ENCODE assay signal across 2 cellular contexts in the genomic region with DNA sequence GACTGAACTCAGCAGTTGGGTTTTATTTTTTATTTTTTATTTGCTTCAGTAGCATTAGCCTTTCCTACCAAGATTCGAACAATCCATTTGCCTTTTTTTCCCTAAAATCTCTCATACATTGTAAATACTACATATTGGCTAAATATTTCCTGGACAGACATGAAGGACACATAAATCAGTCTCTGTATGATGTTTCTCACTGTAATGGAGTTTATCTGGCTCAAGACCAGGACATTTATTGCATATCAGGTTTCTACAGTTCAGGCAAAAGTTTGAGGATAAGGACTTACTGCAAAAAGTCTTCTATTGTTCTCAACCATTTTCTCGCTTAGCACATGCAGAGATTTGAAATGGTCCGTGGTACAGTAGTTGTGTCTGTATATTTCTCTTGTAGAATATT.
TF ChIP-seq lines count a peak whose summit lies in the region.

No MANE protein-coding gene starts in this region.

TF ChIP-seq in HEK293T, 16 proteins besides CTCF, POLR2A, EP300 and RAD21:
- no peak for TF ChIP-seq L3MBTL2 (conservative IDR thresholded peaks at IDR 0.05)
- TF ChIP-seq, protein P1, sequence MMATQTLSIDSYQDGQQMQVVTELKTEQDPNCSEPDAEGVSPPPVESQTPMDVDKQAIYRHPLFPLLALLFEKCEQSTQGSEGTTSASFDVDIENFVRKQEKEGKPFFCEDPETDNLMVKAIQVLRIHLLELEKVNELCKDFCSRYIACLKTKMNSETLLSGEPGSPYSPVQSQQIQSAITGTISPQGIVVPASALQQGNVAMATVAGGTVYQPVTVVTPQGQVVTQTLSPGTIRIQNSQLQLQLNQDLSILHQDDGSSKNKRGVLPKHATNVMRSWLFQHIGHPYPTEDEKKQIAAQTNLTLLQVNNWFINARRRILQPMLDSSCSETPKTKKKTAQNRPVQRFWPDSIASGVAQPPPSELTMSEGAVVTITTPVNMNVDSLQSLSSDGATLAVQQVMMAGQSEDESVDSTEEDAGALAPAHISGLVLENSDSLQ (IDR thresholded peaks at IDR 0.05): peak; percentile 89

TF ChIP-seq in K562, 482 proteins besides CTCF, POLR2A, EP300 and RAD21:
- TF ChIP-seq SOX6 (IDR thresholded peaks at IDR 0.05): 0 out of 2 replicates have a peak, but pooled peaks have one; percentile 32
- TF ChIP-seq U2AF2 (optimal IDR thresholded peaks at IDR 0.05; ENCODE audit: low read depth, low read length): no peak
- no peak for TF ChIP-seq TOE1 (IDR thresholded peaks at IDR 0.05; ENCODE audit: borderline replicate concordance)
- TF ChIP-seq TOE1 (CRISPR knock-in tag; IDR thresholded peaks at IDR 0.05; ENCODE audit: borderline replicate concordance, low read depth): no peak
- no peak for TF ChIP-seq ZNF586 (CRISPR knock-in tag; conservative IDR thresholded peaks at IDR 0.05)
- no peak for TF ChIP-seq CREM (IDR thresholded peaks at IDR 0.05; ENCODE audit: low read depth)
- TF ChIP-seq, protein P2, sequence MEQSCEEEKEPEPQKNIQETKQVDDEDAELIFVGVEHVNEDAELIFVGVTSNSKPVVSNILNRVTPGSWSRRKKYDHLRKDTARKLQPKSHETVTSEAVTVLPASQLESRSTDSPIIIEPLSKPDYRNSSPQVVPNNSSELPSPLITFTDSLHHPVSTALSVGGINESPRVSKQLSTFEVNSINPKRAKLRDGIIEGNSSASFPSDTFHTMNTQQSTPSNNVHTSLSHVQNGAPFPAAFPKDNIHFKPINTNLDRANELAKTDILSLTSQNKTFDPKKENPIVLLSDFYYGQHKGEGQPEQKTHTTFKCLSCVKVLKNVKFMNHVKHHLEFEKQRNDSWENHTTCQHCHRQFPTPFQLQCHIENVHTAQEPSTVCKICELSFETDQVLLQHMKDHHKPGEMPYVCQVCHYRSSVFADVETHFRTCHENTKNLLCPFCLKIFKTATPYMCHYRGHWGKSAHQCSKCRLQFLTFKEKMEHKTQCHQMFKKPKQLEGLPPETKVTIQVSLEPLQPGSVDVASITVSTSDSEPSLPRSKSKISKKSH (CRISPR knock-in tag; IDR thresholded peaks at IDR 0.05): no peak
- no peak for TF ChIP-seq SLC30A9 (CRISPR knock-in tag; IDR thresholded peaks at IDR 0.05)
- TF ChIP-seq BDP1 (IDR thresholded peaks at IDR 0.05; ENCODE audit: insufficient read depth, insufficient read length): no peak
- TF ChIP-seq, protein P1 (IDR thresholded peaks at IDR 0.05): peak; percentile 42; the same call in 1 of the 2 replicates
- peak; percentile 79 for TF ChIP-seq MEIS2 (IDR thresholded peaks at IDR 0.05; ENCODE audit: partially characterized antibody)
- no peak for TF ChIP-seq RFX5 (IDR thresholded peaks at IDR 0.05; ENCODE audit: low read depth, low read length)
- no peak for TF ChIP-seq KAT2B (IDR thresholded peaks at IDR 0.05; ENCODE audit: low read depth, low read length)
- no peak for TF ChIP-seq NCOR1 (IDR thresholded peaks at IDR 0.05)
- TF ChIP-seq TAL1 (IDR thresholded peaks at IDR 0.05): peak; percentile 12; the same call in 1 of the 2 replicates
- peak; percentile 39 for TF ChIP-seq CBX8 (IDR thresholded peaks at IDR 0.05; ENCODE audit: borderline replicate concordance, extremely low read depth, low read depth, low read length, poor library complexity, severe bottlenecking)
- TF ChIP-seq MAFG (tag; conservative IDR thresholded peaks at IDR 0.05): no peak
- no peak for TF ChIP-seq NFIX (CRISPR knock-in tag; IDR thresholded peaks at IDR 0.05; ENCODE audit: low read depth)
- TF ChIP-seq, protein P3, sequence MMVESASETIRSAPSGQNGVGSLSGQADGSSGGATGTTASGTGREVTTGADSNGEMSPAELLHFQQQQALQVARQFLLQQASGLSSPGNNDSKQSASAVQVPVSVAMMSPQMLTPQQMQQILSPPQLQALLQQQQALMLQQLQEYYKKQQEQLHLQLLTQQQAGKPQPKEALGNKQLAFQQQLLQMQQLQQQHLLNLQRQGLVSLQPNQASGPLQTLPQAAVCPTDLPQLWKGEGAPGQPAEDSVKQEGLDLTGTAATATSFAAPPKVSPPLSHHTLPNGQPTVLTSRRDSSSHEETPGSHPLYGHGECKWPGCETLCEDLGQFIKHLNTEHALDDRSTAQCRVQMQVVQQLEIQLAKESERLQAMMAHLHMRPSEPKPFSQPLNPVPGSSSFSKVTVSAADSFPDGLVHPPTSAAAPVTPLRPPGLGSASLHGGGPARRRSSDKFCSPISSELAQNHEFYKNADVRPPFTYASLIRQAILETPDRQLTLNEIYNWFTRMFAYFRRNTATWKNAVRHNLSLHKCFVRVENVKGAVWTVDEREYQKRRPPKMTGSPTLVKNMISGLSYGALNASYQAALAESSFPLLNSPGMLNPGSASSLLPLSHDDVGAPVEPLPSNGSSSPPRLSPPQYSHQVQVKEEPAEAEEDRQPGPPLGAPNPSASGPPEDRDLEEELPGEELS (CRISPR knock-in tag; IDR thresholded peaks at IDR 0.05; ENCODE audit: borderline replicate concordance): no peak
- TF ChIP-seq ZNF584 (CRISPR knock-in tag; IDR thresholded peaks at IDR 0.05; ENCODE audit: low read depth): no peak
- TF ChIP-seq, protein P4, sequence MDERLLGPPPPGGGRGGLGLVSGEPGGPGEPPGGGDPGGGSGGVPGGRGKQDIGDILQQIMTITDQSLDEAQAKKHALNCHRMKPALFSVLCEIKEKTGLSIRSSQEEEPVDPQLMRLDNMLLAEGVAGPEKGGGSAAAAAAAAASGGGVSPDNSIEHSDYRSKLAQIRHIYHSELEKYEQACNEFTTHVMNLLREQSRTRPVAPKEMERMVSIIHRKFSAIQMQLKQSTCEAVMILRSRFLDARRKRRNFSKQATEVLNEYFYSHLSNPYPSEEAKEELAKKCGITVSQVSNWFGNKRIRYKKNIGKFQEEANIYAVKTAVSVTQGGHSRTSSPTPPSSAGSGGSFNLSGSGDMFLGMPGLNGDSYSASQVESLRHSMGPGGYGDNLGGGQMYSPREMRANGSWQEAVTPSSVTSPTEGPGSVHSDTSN (CRISPR knock-in tag; IDR thresholded peaks at IDR 0.05; ENCODE audit: low read depth): no peak
- TF ChIP-seq, protein P4 (tag; conservative IDR thresholded peaks at IDR 0.05; ENCODE audit: low read depth): peak; percentile 69
- TF ChIP-seq, protein P5, sequence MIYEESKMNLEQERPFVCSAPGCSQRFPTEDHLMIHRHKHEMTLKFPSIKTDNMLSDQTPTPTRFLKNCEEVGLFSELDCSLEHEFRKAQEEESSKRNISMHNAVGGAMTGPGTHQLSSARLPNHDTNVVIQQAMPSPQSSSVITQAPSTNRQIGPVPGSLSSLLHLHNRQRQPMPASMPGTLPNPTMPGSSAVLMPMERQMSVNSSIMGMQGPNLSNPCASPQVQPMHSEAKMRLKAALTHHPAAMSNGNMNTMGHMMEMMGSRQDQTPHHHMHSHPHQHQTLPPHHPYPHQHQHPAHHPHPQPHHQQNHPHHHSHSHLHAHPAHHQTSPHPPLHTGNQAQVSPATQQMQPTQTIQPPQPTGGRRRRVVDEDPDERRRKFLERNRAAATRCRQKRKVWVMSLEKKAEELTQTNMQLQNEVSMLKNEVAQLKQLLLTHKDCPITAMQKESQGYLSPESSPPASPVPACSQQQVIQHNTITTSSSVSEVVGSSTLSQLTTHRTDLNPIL (CRISPR knock-in tag; IDR thresholded peaks at IDR 0.05): no peak
- TF ChIP-seq, protein P6, sequence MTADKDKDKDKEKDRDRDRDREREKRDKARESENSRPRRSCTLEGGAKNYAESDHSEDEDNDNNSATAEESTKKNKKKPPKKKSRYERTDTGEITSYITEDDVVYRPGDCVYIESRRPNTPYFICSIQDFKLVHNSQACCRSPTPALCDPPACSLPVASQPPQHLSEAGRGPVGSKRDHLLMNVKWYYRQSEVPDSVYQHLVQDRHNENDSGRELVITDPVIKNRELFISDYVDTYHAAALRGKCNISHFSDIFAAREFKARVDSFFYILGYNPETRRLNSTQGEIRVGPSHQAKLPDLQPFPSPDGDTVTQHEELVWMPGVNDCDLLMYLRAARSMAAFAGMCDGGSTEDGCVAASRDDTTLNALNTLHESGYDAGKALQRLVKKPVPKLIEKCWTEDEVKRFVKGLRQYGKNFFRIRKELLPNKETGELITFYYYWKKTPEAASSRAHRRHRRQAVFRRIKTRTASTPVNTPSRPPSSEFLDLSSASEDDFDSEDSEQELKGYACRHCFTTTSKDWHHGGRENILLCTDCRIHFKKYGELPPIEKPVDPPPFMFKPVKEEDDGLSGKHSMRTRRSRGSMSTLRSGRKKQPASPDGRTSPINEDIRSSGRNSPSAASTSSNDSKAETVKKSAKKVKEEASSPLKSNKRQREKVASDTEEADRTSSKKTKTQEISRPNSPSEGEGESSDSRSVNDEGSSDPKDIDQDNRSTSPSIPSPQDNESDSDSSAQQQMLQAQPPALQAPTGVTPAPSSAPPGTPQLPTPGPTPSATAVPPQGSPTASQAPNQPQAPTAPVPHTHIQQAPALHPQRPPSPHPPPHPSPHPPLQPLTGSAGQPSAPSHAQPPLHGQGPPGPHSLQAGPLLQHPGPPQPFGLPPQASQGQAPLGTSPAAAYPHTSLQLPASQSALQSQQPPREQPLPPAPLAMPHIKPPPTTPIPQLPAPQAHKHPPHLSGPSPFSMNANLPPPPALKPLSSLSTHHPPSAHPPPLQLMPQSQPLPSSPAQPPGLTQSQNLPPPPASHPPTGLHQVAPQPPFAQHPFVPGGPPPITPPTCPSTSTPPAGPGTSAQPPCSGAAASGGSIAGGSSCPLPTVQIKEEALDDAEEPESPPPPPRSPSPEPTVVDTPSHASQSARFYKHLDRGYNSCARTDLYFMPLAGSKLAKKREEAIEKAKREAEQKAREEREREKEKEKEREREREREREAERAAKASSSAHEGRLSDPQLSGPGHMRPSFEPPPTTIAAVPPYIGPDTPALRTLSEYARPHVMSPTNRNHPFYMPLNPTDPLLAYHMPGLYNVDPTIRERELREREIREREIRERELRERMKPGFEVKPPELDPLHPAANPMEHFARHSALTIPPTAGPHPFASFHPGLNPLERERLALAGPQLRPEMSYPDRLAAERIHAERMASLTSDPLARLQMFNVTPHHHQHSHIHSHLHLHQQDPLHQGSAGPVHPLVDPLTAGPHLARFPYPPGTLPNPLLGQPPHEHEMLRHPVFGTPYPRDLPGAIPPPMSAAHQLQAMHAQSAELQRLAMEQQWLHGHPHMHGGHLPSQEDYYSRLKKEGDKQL (CRISPR knock-in tag; IDR thresholded peaks at IDR 0.05; ENCODE audit: borderline replicate concordance): no peak
- TF ChIP-seq SRF (CRISPR knock-in tag; IDR thresholded peaks at IDR 0.05): no peak
- TF ChIP-seq ZNF785 (CRISPR knock-in tag; IDR thresholded peaks at IDR 0.05): no peak
- TF ChIP-seq CBFA2T3 (IDR thresholded peaks at IDR 0.05): peak; percentile 57
- TF ChIP-seq, protein P7, sequence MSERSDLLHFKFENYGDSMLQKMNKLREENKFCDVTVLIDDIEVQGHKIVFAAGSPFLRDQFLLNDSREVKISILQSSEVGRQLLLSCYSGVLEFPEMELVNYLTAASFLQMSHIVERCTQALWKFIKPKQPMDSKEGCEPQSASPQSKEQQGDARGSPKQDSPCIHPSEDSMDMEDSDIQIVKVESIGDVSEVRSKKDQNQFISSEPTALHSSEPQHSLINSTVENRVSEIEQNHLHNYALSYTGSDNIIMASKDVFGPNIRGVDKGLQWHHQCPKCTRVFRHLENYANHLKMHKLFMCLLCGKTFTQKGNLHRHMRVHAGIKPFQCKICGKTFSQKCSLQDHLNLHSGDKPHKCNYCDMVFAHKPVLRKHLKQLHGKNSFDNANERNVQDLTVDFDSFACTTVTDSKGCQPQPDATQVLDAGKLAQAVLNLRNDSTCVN (CRISPR knock-in tag; IDR thresholded peaks at IDR 0.05): no peak
- TF ChIP-seq NCOA1 (IDR thresholded peaks at IDR 0.05; ENCODE audit: low read depth): no peak
- no peak for TF ChIP-seq GABPB1 (CRISPR knock-in tag; IDR thresholded peaks at IDR 0.05)
- TF ChIP-seq HNRNPH1 (optimal IDR thresholded peaks at IDR 0.05; ENCODE audit: low read depth, low read length): no peak
- TF ChIP-seq ZZZ3 (IDR thresholded peaks at IDR 0.05): no peak
- no peak for TF ChIP-seq SRSF9 (IDR thresholded peaks at IDR 0.05; ENCODE audit: borderline replicate concordance, low read depth, low read length)
- TF ChIP-seq TCF3 (CRISPR knock-in tag; IDR thresholded peaks at IDR 0.05): no peak
- TF ChIP-seq ZNF589 (CRISPR knock-in tag; IDR thresholded peaks at IDR 0.05; ENCODE audit: low read depth): no peak
- TF ChIP-seq HDAC3 (IDR thresholded peaks at IDR 0.05; ENCODE audit: borderline replicate concordance, partially characterized antibody): no peak
- no peak for TF ChIP-seq ZNF274 (IDR thresholded peaks at IDR 0.05; ENCODE audit: borderline replicate concordance, low read depth, low read length)
